10 cellular contexts compared by ENCODE assay signal in genomic region chr1:157011845-157012244, GRCh38.
"Had no signal": no experiment of that assay in that cellular context is flagged by ENCODE, and none has a peak within 500 bp of the region (broad histone marks: within the 10 kb centered on the region; RNA-seq: fewer than 3 reads in every experiment).

No MANE protein-coding gene starts in this region.

- H3K36me3 ChIP-seq: HAP-1 had no signal

- H3K27ac ChIP-seq: GM23248 had no signal

- H3K4me3 ChIP-seq: GM23248, GM23338, HAP-1 had no signal

- FAIRE-seq: H1, H54 had no signal

- H3K4me1 ChIP-seq: HAP-1 had no signal

- DNase-seq: GM23248, GOT3, H7, H9, HCEC 1CT, HFFc6 had no signal

- H3K9me3 ChIP-seq: HAP-1 had no signal
